ENCODE assay signal across 10 cellular contexts in genomic region chr7:52323202-52323746, GRCh38.
"Had no signal": no experiment of that assay in that cellular context is flagged by ENCODE, and none has a peak within 500 bp of the region (broad histone marks: within the 10 kb centered on the region; RNA-seq: fewer than 3 reads in every experiment).

No MANE protein-coding gene starts in this region.

- FAIRE-seq: H1, H54 had no signal

- H3K9ac ChIP-seq: KMS-11 had no signal

- H3K27ac ChIP-seq: HL-60, KMS-11 had no signal

- H2AFZ ChIP-seq: GM23338 had no signal

- H3K4me2 ChIP-seq: GM23338, KMS-11 had no signal

- DNase-seq: H9, HCEC 1CT, HFFc6, IMR-90, KBM-7 had no signal

- H3K4me3 ChIP-seq: GM23338 had no signal

- ATAC-seq: GM23338 had no signal
